24 cellular contexts compared by ENCODE assay signal in the genomic region with DNA sequence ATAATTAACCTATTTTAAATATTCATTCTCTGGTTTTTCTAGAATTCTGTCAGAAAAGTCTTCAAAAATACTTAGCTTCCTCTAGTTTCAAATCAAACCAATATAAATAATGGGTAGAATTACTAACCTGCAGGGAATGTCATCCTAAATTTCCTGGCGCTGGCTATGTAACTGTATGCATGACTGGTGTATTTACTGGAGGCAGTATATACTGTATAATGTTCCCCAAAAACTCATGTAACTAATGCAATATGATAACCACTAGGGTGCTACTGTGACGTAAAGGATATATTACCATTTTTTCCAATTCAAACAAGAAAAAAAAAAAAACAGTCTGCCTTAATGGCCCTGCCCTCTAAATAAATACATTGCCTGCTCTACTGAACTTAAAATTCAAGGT.
"Had no signal": no experiment of that assay in that cellular context is flagged by ENCODE, and none has a peak within 500 bp of the region (broad histone marks: within the 10 kb centered on the region; RNA-seq: fewer than 3 reads in every experiment).

No MANE protein-coding gene starts in this region.

- H3K9me3 ChIP-seq: stomach, suprapubic skin, testis, thoracic aorta, thyroid gland, tibial artery, tibial nerve, transverse colon, upper lobe of left lung, upper lobe of right lung, uterus, vagina had no signal

- DNase-seq: stimulated activated CD4-positive, alpha-beta T cell treated with anti-CD3 and anti-CD28 coated beads, Interleukin-2, amount 100 ng/mL, for 48 hours; stimulated activated CD4-positive, alpha-beta T cell treated with anti-CD3 and anti-CD28 coated beads, Interleukin-4, amount 100 ng/mL, for 1 hour; stimulated activated CD4-positive, alpha-beta T cell treated with anti-CD3 and anti-CD28 coated beads, Interleukin-4, amount 100 ng/mL, for 24 hours; stimulated activated CD4-positive, alpha-beta T cell treated with anti-CD3 and anti-CD28 coated beads, Interleukin-4, amount 100 ng/mL, for 4 hours; stimulated activated CD8-positive, alpha-beta memory T cell treated with anti-CD3 and anti-CD28 coated beads, Interleukin-4, amount 100 ng/mL, for 48 hours; stimulated activated naive B cell treated with anti-CD40 and anti-IgM and Interleukin-4, amounts not matched to agents 10 μg/mL and 1 μg/mL and 100 μg/mL, for 72 hours; stimulated activated naive CD4-positive, alpha-beta T cell; stimulated activated naive CD4-positive, alpha-beta T cell treated with Interleukin-2 at 50 U/mL for 16 hours; stimulated activated naive CD8-positive, alpha-beta T cell treated with anti-CD3 and anti-CD28 coated beads, Interleukin-15, amount 100 ng/mL, for 72 hours; stimulated activated naive CD8-positive, alpha-beta T cell treated with anti-CD3 and anti-CD28 coated beads, Interleukin-15, Interleukin-2, amounts not matched to agents 100 U/mL and 50 U/mL, for 24 hours; stomach; substantia nigra; testis; thyroid gland; tibial artery; transverse colon; trophoblast cell; upper lobe of left lung; upper lobe of right lung; uterus had no signal

- H3K36me3 ChIP-seq: stomach, suprapubic skin, thoracic aorta, thyroid gland, tibial artery, tibial nerve, transverse colon, upper lobe of left lung, upper lobe of right lung, uterus, vagina had no signal

- H3K4me1 ChIP-seq: testis, thyroid gland, tibial artery, upper lobe of right lung, uterus, vagina had no signal

- H3K4me3 ChIP-seq: stomach, suprapubic skin, testis, thoracic aorta, thyroid gland, tibial artery, tibial nerve, transverse colon, upper lobe of left lung, upper lobe of right lung, uterus, vagina had no signal

- H3K27ac ChIP-seq: stomach, suprapubic skin, testis, thoracic aorta, thyroid gland, tibial artery, tibial nerve, transverse colon, upper lobe of left lung, upper lobe of right lung, uterus, vagina had no signal

- H3K27me3 ChIP-seq: stomach, suprapubic skin, testis, thyroid gland, tibial artery, tibial nerve, transverse colon, upper lobe of left lung, upper lobe of right lung, uterus, vagina had no signal
